In genomic region chr6:149925974-149926777, GRCh38 we compare ENCODE assay signal across 8 cellular contexts. TPM values are rescaled to one million over a fixed set of nuclear protein-coding genes. Genes with fewer than 3 reads are reported as not detected.
A peak's percentile ranks its signal among the peaks of the same experiment; 100 is the strongest.
DNase-seq lines count a peak whose midpoint lies in the region; ATAC-seq and TF ChIP-seq lines count a peak whose summit lies in the region.

No MANE protein-coding gene starts in this region.

- ATAC-seq in GM18502 (IDR thresholded peaks at IDR 0.05; ENCODE audit: poor library complexity, unreplicated experiment) (peak; percentile 69), GM21825 (IDR thresholded peaks at IDR 0.05; ENCODE audit: unreplicated experiment) (no peak)

- intact Hi-C loops in ascending aorta (cut with DNase I) = loop anchor here (1.0 to 10.0 kb wide), 4 partner anchors 29 to 181 kb away; partner anchors contain the start of genes NUP43 and PCMT1

- peak; percentile 88 for TF ChIP-seq CTCF in 22Rv1 (IDR thresholded peaks at IDR 0.05)
- peak; percentile 92 to 96 (median 93) for TF ChIP-seq CTCF in ascending aorta (IDR thresholded peaks at IDR 0.05)
- TF ChIP-seq CTCF in retinal pigment epithelial cell (conservative IDR thresholded peaks at IDR 0.05; ENCODE audit: low read depth, low read length) = peak; percentile 93

- DNase-seq in NCI-H1092 treated with DMSO at 0.1 percent for 48 hours (lab: John Stamatoyannopoulos, UW) = peak; percentile 50
- DNase-seq in T-helper 2 cell = peak in 4 of 5 experiments; percentile 38 to 76 (median 60)
- peak; percentile 72 to 95 for DNase-seq in ascending aorta (ENCODE audit: low spot score in 2 of 2)
- peak; percentile 7 to 72 for DNase-seq in hippocampal formation (lab: John Stamatoyannopoulos, UW)
- peak; percentile 18 for DNase-seq in retinal pigment epithelial cell (ENCODE audit: low read depth)

- H3K27ac ChIP-seq in 22Rv1 (no peak overlapping the region), ascending aorta (peak overlapping the region in 1 of 2 donors; percentile 38)

- peaks cover 7 to 13% of the 10 kb centered on the region in 2 donors for H3K4me1 ChIP-seq in ascending aorta

- H3K27me3 ChIP-seq in ascending aorta = no peaks in the 10 kb centered on the region

- H3K4me3 ChIP-seq in ascending aorta (peak overlapping the region; percentile 62 to 68), retinal pigment epithelial cell (ENCODE audit: low read length) (peak overlapping the region; percentile 62)

- no peaks in the 10 kb centered on the region for H3K9me3 ChIP-seq in ascending aorta

- H3K36me3 ChIP-seq in ascending aorta = no peaks in the 10 kb centered on the region

RNA-seq across cellular contexts. Expression of gene RAET1G, which starts 3.3 kb away (rescaled TPM):
- total RNA-seq in ascending aorta = not detected

RNA-seq across cellular contexts. Expression of gene ULBP2, which starts 15.6 kb away (rescaled TPM):
- not detected for total RNA-seq in ascending aorta

RNA-seq across cellular contexts. Expression of gene RAET1E, which starts 28.3 kb away (rescaled TPM):
- total RNA-seq in ascending aorta = not detected

RNA-seq across cellular contexts. Expression of gene ULBP1, which starts 37.6 kb away (rescaled TPM):
- 3.8 TPM for total RNA-seq in ascending aorta

Comparison
In these comparisons a context has a peak if more than half of its experiments do, and no peak if none do; other contexts are left out.
1. DNase-seq: peak in every context shown above with its lines; median percentile 84 in ascending aorta; 60 in T-helper 2 cell; 50 in NCI-H1092 treated with DMSO at 0.1 percent for 48 hours; 40 in hippocampal formation; 18 in retinal pigment epithelial cell.